In genomic region chr11:118247041-118247440, GRCh38 we compare ENCODE assay signal across 19 cellular contexts. TPM values are rescaled to one million over a fixed set of nuclear protein-coding genes. Genes with fewer than 3 reads are reported as not detected.
DNase-seq lines count a peak whose midpoint lies in the region; ATAC-seq, FAIRE-seq and TF ChIP-seq lines count a peak whose summit lies in the region.
"Had no signal": no experiment of that assay in that cellular context is flagged by ENCODE, and none has a peak within 500 bp of the region (broad histone marks: within the 10 kb centered on the region; RNA-seq: fewer than 3 reads in every experiment).

No MANE protein-coding gene starts in this region.

- WGBS in K562 (ENCODE audit: insufficient coverage, low coverage, missing lambda C conversion rate): 8% methylated on average over 1 of the region's 1 CpG
- WGBS in lung, 2 donors: 32 to 84% methylated on average over 1 of the region's 1 CpG

- H3K9ac ChIP-seq in K562 (ENCODE audit: insufficient read depth in 1 of 2, low read depth in 2 of 2, low read length in 2 of 2): no peak overlapping the region

- no peak overlapping the region for H3K4me2 ChIP-seq in K562 (ENCODE audit: insufficient read depth, low read length)

- intact Hi-C loops in natural killer cell (cut with micrococcal nuclease): no loop called here
- intact Hi-C loops in K562 (cut with micrococcal nuclease): no loop called here

- H3K27ac ChIP-seq in K562 (ENCODE audit: extremely low read depth, low read depth, low read length): no peak overlapping the region
- peak overlapping the region in 1 of 2 donors; percentile 79 for H3K27ac ChIP-seq in lung (ENCODE audit: low read depth in 1 of 2, low read length in 1 of 2)

- H3K36me3 ChIP-seq in K562 (ENCODE audit: control insufficient read depth, insufficient read depth, low read length) (no peaks in the 10 kb centered on the region), lung (ENCODE audit: control insufficient read depth in 2 of 2, insufficient read depth in 2 of 2, low read length in 2 of 2) (no peaks in the 10 kb centered on the region)
- H3K36me3 ChIP-seq: BE2C had no signal

- H3K4me1 ChIP-seq in K562 (replicated peaks in 1 of 2; ENCODE audit: control insufficient read depth in 2 of 2, insufficient read depth in 2 of 2, low read length in 2 of 2): peaks cover under 1 to 2% of the 10 kb centered on the region in 2 experiments; a peak in 4 of 5 replicates
- peaks cover 0 to 5% of the 10 kb centered on the region in 2 donors for H3K4me1 ChIP-seq in lung (ENCODE audit: control insufficient read depth in 2 of 2, insufficient read depth in 2 of 2, low read length in 2 of 2)
- H3K4me1 ChIP-seq: BE2C had no signal

- no peak for TF ChIP-seq CTCF in natural killer cell (IDR thresholded peaks at IDR 0.05)
- no peak for TF ChIP-seq CTCF in K562 (IDR thresholded peaks at IDR 0.05 in 2 of 3, conservative IDR thresholded peaks at IDR 0.05 in 1 of 3; ENCODE audit: insufficient read depth in 2 of 3, low read depth in 1 of 3, low read length in 3 of 3)
- TF ChIP-seq CTCF in lung (IDR thresholded peaks at IDR 0.05; ENCODE audit: control extremely low read depth, extremely low read depth): no peak

- peak in 1 of 2 experiments; percentile 3; a peak in 1 of 4 replicates for TF ChIP-seq RAD21 in K562 (CRISPR knock-in tag; conservative IDR thresholded peaks at IDR 0.05 in 1 of 2, IDR thresholded peaks at IDR 0.05 in 1 of 2)

- no peaks in the 10 kb centered on the region for H3K27me3 Mint-ChIP-seq in natural killer cell treated with Interleukin-12 subunit alpha and Interleukin-12 subunit beta and Interleukin-15 and Interleukin-18, amount 100 ng/mL, for 72 hours
- H3K27me3 Mint-ChIP-seq in natural killer cell (ENCODE audit: low read depth in 2 of 2): no peaks in the 10 kb centered on the region
- H3K27me3 Mint-ChIP-seq: stimulated activated memory B cell treated with anti-CD40 and anti-IgM and Interleukin-4, amounts not matched to agents 10 μg/mL and 1 μg/mL and 100 μg/mL, for 72 hours had no signal

- H3K4me3 ChIP-seq in K562: no peak overlapping the region
- no peak overlapping the region for H3K4me3 ChIP-seq in lung

- H3K27me3 ChIP-seq in K562 (ENCODE audit: control insufficient read depth in 2 of 2, insufficient read depth in 2 of 2, low read length in 2 of 2) (peaks cover 3 to 9% of the 10 kb centered on the region in 2 experiments; a peak in 2 of 5 replicates), lung (ENCODE audit: control insufficient read depth, insufficient read depth) (no peaks in the 10 kb centered on the region)

- H3K4me3 Mint-ChIP-seq in natural killer cell treated with Interleukin-12 subunit alpha and Interleukin-12 subunit beta and Interleukin-15 and Interleukin-18, amount 100 ng/mL, for 72 hours: no peak overlapping the region
- H3K4me3 Mint-ChIP-seq in natural killer cell: no peak overlapping the region
- H3K4me3 Mint-ChIP-seq: stimulated activated memory B cell treated with anti-CD40 and anti-IgM and Interleukin-4, amounts not matched to agents 10 μg/mL and 1 μg/mL and 100 μg/mL, for 72 hours had no signal

- no peak for DNase-seq in natural killer cell treated with Interleukin-12 subunit alpha and Interleukin-12 subunit beta and Interleukin-15 and Interleukin-18, amount 100 ng/mL, for 72 hours (ENCODE audit: low spot score)
- DNase-seq in natural killer cell: no peak
- no peak for DNase-seq in K562 (ENCODE audit: extremely low read depth in 1 of 4, low spot score in 3 of 4)
- DNase-seq in lung (ENCODE audit: low spot score): no peak
- no peak for DNase-seq in nucleus accumbens (lab: John Stamatoyannopoulos, UW)
- no peak for DNase-seq in NCI-H1105 treated with DMSO at 0.1 percent for 48 hours (lab: John Stamatoyannopoulos, UW)
- DNase-seq: BE2C, EL, H7, mesendoderm, NCI-H1048, NCI-H510A, T1000 had no signal

- no peaks in the 10 kb centered on the region for H4K20me1 ChIP-seq in K562 (replicated peaks; ENCODE audit: control insufficient read depth, insufficient read depth, low read length)

- peaks cover 47 to 61% of the 10 kb centered on the region in 2 donors for H3K4me1 Mint-ChIP-seq in natural killer cell treated with Interleukin-12 subunit alpha and Interleukin-12 subunit beta and Interleukin-15 and Interleukin-18, amount 100 ng/mL, for 72 hours (ENCODE audit: low read depth in 2 of 2)
- H3K4me1 Mint-ChIP-seq in natural killer cell: peaks cover 28 to 42% of the 10 kb centered on the region in 2 donors

- no TSS peak for BruUV-seq in K562 (replicated peaks; lab: Mats Ljungman, UMichigan)

- H3K79me2 ChIP-seq in K562 (ENCODE audit: control insufficient read depth, insufficient read depth, low read length): no peaks in the 10 kb centered on the region

- no peak for TF ChIP-seq EP300 in K562 (IDR thresholded peaks at IDR 0.05; ENCODE audit: low read length)

- peak overlapping the region; percentile 58 to 89 for H3K27ac Mint-ChIP-seq in natural killer cell treated with Interleukin-12 subunit alpha and Interleukin-12 subunit beta and Interleukin-15 and Interleukin-18, amount 100 ng/mL, for 72 hours
- H3K27ac Mint-ChIP-seq in natural killer cell: peak overlapping the region in 1 of 2 donors; percentile 6
- H3K27ac Mint-ChIP-seq: brain; stimulated activated memory B cell treated with anti-CD40 and anti-IgM and Interleukin-4, amounts not matched to agents 10 μg/mL and 1 μg/mL and 100 μg/mL, for 72 hours had no signal

- POLR2A ChIA-PET in K562 (lab: Yijun Ruan, JAX): no interaction called here

- CTCF ChIA-PET in K562 (lab: Yijun Ruan, JAX; ENCODE audit: low intra/inter-chr PET ratio): interaction anchor here (0.5 kb wide), 1 partner anchor 11 kb away, joined by 3 read pairs; no protein-coding TSS in a partner anchor

- H3K9me1 ChIP-seq in K562 (ENCODE audit: control insufficient read depth, insufficient read depth, low read length): no peaks in the 10 kb centered on the region

- in situ Hi-C loops in K562 (cut with MboI): no loop called here

- no peak overlapping the region for H2AFZ ChIP-seq in K562 (ENCODE audit: low read depth, low read length)

- ATAC-seq in natural killer cell treated with Interleukin-12 subunit alpha and Interleukin-12 subunit beta and Interleukin-15 and Interleukin-18, amount 100 ng/mL, for 72 hours: no peak
- ATAC-seq in natural killer cell: no peak
- no peak for ATAC-seq in K562
- ATAC-seq in lung (ENCODE audit: insufficient read depth, low FRiP score): peak; percentile 50
- ATAC-seq in HG03521 (IDR thresholded peaks at IDR 0.05; ENCODE audit: unreplicated experiment): no peak
- no peak for ATAC-seq in HG02840 (IDR thresholded peaks at IDR 0.05; ENCODE audit: low FRiP score, unreplicated experiment)
- ATAC-seq: stimulated activated memory B cell treated with anti-CD40 and anti-IgM and Interleukin-4, amounts not matched to agents 10 μg/mL and 1 μg/mL and 100 μg/mL, for 72 hours had no signal

- no peak for TF ChIP-seq POLR2A in K562 (conservative IDR thresholded peaks at IDR 0.05)

- H3K9me3 Mint-ChIP-seq in natural killer cell treated with Interleukin-12 subunit alpha and Interleukin-12 subunit beta and Interleukin-15 and Interleukin-18, amount 100 ng/mL, for 72 hours: no peaks in the 10 kb centered on the region
- no peaks in the 10 kb centered on the region for H3K9me3 Mint-ChIP-seq in natural killer cell
- H3K9me3 Mint-ChIP-seq: stimulated activated memory B cell treated with anti-CD40 and anti-IgM and Interleukin-4, amounts not matched to agents 10 μg/mL and 1 μg/mL and 100 μg/mL, for 72 hours had no signal

- H3K36me3 Mint-ChIP-seq in natural killer cell treated with Interleukin-12 subunit alpha and Interleukin-12 subunit beta and Interleukin-15 and Interleukin-18, amount 100 ng/mL, for 72 hours: no peaks in the 10 kb centered on the region
- H3K36me3 Mint-ChIP-seq in natural killer cell: no peaks in the 10 kb centered on the region

- no peak for FAIRE-seq in K562 (lab: Jason Lieb, UNC)

- H3K9me3 ChIP-seq in K562 (replicated peaks; ENCODE audit: control insufficient read depth, insufficient read depth, low read depth, low read length) (no peaks in the 10 kb centered on the region; the same call in 1 of the 2 replicates), lung (ENCODE audit: control insufficient read depth in 2 of 2, insufficient read depth in 1 of 2, low read length in 1 of 2) (no peaks in the 10 kb centered on the region)
- H3K9me3 ChIP-seq: BE2C had no signal

RNA-seq across cellular contexts. Expression of gene MPZL3, which starts 5.1 kb away (rescaled TPM):
- 10 to 100 TPM; 10.8 to 12.8 TPM for total RNA-seq in natural killer cell treated with Interleukin-12 subunit alpha and Interleukin-12 subunit beta and Interleukin-15 and Interleukin-18, amount 100 ng/mL, for 72 hours
- total RNA-seq in natural killer cell (1 to 10 TPM; 6.3 to 7.5 (median 6.7) TPM), K562 (2014; rRNA removed) (1.2 and 1.3 TPM in 2 replicates), K562 (2014; rRNA removed; fragmentation: Illumina TruSeq; extraction: Trizol) (2.5 and 2.9 TPM in 2 replicates), K562 (2015; rRNA removed; fragmentation: Illumina TruSeq; extraction: Trizol) (1.7 and 1.9 TPM in 2 replicates), K562 (2021) (1.8 and 2.1 TPM in 2 replicates), lung (10 to 100 TPM; 12.4 to 22.6 TPM)
- total RNA-seq in K562 (2011; cell fraction: chromatin; rRNA removed; ENCODE audit: low replicate concordance): 0.74 and 1.2 TPM in 2 replicates
- total RNA-seq in K562 (2011; cell fraction: nucleolus; rRNA removed): 0.53 and 1.2 TPM in 2 replicates
- 1.4 and 2.1 TPM in 2 replicates for total RNA-seq in K562 (2011; cell fraction: nucleoplasm; rRNA removed)
- polyA plus RNA-seq in K562 (2011; rRNA removed) (1.5 and 3.3 TPM in 2 replicates), K562 (2014; fragmentation: Illumina TruSeq; extraction: Trizol) (1.5 TPM in 2 replicates), K562 (2014; fragmentation: Nextera tagmentation; extraction: Ambion mirVana) (1 to 10 TPM; 1.6 to 2.9 TPM), K562 (2014; rRNA removed) (0.97 and 1.1 TPM in 2 replicates), lung (1 to 10 TPM; 7.7 to 9.9 TPM)
- polyA plus RNA-seq in K562 (2011; cell fraction: cytosol; rRNA removed): 0.42 and 2.3 TPM in 2 replicates
- polyA plus RNA-seq in K562 (2011; cell fraction: nucleus; rRNA removed): 0.58 and 1.9 TPM in 2 replicates
- 2.0 and 3.8 TPM in 2 replicates for polyA plus RNA-seq in K562 (2012)
- 3.3 and 8.2 TPM in 2 replicates for polyA minus RNA-seq in K562 (2011; rRNA and poly(A)+ RNA removed)
- polyA minus RNA-seq in K562 (2011; cell fraction: cytosol; rRNA and poly(A)+ RNA removed): 1.3 and 2.1 TPM in 2 replicates
- polyA minus RNA-seq in K562 (2011; cell fraction: nucleus; rRNA and poly(A)+ RNA removed): 0.13 and 0.89 TPM in 2 replicates

RNA-seq across cellular contexts. Expression of gene MPZL2, which starts 17.1 kb away (rescaled TPM):
- total RNA-seq in natural killer cell treated with Interleukin-12 subunit alpha and Interleukin-12 subunit beta and Interleukin-15 and Interleukin-18, amount 100 ng/mL, for 72 hours: under 1 TPM in 1 of 2 donors, not detected in 1; 0.45 TPM
- total RNA-seq in natural killer cell: under 1 TPM in 2 of 3 donors, not detected in 1; 0.49 to 0.58 TPM
- not detected in 2 replicates for total RNA-seq in K562 (2011; cell fraction: chromatin; rRNA removed; ENCODE audit: low replicate concordance)
- not detected in 2 replicates for total RNA-seq in K562 (2011; cell fraction: nucleolus; rRNA removed)
- not detected in 2 replicates for total RNA-seq in K562 (2011; cell fraction: nucleoplasm; rRNA removed)
- 0.08 TPM in 1 of 2 replicates, not detected in the other for total RNA-seq in K562 (2014; rRNA removed)
- total RNA-seq in K562 (2014; rRNA removed; fragmentation: Illumina TruSeq; extraction: Trizol): 0.16 TPM in 1 of 2 replicates, not detected in the other
- 0.18 and 0.19 TPM in 2 replicates for total RNA-seq in K562 (2015; rRNA removed; fragmentation: Illumina TruSeq; extraction: Trizol)
- 0.09 and 0.29 TPM in 2 replicates for total RNA-seq in K562 (2021)
- polyA plus RNA-seq in K562 (2011; rRNA removed): 0.17 and 0.38 TPM in 2 replicates
- polyA plus RNA-seq in K562 (2011; cell fraction: cytosol; rRNA removed): 0.07 and 0.38 TPM in 2 replicates
- polyA plus RNA-seq in K562 (2011; cell fraction: nucleus; rRNA removed): 0.50 and 0.69 TPM in 2 replicates
- 0.23 and 0.28 TPM in 2 replicates for polyA plus RNA-seq in K562 (2012)
- 0.27 and 0.32 TPM in 2 replicates for polyA plus RNA-seq in K562 (2014; fragmentation: Illumina TruSeq; extraction: Trizol)
- under 1 TPM; 0.14 to 0.28 TPM for polyA plus RNA-seq in K562 (2014; fragmentation: Nextera tagmentation; extraction: Ambion mirVana)
- 0.16 and 0.21 TPM in 2 replicates for polyA plus RNA-seq in K562 (2014; rRNA removed)
- 0.07 and 0.60 TPM in 2 replicates for polyA minus RNA-seq in K562 (2011; rRNA and poly(A)+ RNA removed)
- polyA minus RNA-seq in K562 (2011; cell fraction: cytosol; rRNA and poly(A)+ RNA removed): not detected in 2 replicates
- polyA minus RNA-seq in K562 (2011; cell fraction: nucleus; rRNA and poly(A)+ RNA removed): 0.56 TPM in 1 of 2 replicates, not detected in the other
- total RNA-seq in lung: 100 to 1,000 TPM; 116 to 143 TPM
- 100 to 1,000 TPM in 1 of 2 donors, 10 to 100 TPM in 1; 87.2 to 120 TPM for polyA plus RNA-seq in lung

RNA-seq across cellular contexts. Expression of gene JAML, which starts 22.2 kb away (rescaled TPM):
- total RNA-seq in natural killer cell treated with Interleukin-12 subunit alpha and Interleukin-12 subunit beta and Interleukin-15 and Interleukin-18, amount 100 ng/mL, for 72 hours: 1 to 10 TPM; 1.4 to 8.5 TPM
- total RNA-seq in natural killer cell (10 to 100 TPM in 2 of 3 donors, 1 to 10 TPM in 1; 7.1 to 27.8 (median 12.8) TPM), K562 (2014; rRNA removed) (0.05 and 0.08 TPM in 2 replicates), K562 (2014; rRNA removed; fragmentation: Illumina TruSeq; extraction: Trizol) (not detected in 2 replicates), K562 (2015; rRNA removed; fragmentation: Illumina TruSeq; extraction: Trizol) (0.19 TPM in 1 of 2 replicates, not detected in the other), K562 (2021) (0.22 and 0.47 TPM in 2 replicates), lung (10 to 100 TPM; 29.3 to 49.1 TPM)
- not detected in 2 replicates for total RNA-seq in K562 (2011; cell fraction: chromatin; rRNA removed; ENCODE audit: low replicate concordance)
- not detected in 2 replicates for total RNA-seq in K562 (2011; cell fraction: nucleolus; rRNA removed)
- total RNA-seq in K562 (2011; cell fraction: nucleoplasm; rRNA removed): not detected in 2 replicates
- polyA plus RNA-seq in K562 (2011; rRNA removed) (0.08 TPM in 1 of 2 replicates, not detected in the other), K562 (2014; fragmentation: Illumina TruSeq; extraction: Trizol) (0.09 and 0.12 TPM in 2 replicates), K562 (2014; fragmentation: Nextera tagmentation; extraction: Ambion mirVana) (under 1 TPM in 1 of 2 experiments, not detected in 1; 0.27 TPM), K562 (2014; rRNA removed) (0.32 TPM in 1 of 2 replicates, not detected in the other), lung (10 to 100 TPM; 34.4 to 36.5 TPM)
- polyA plus RNA-seq in K562 (2011; cell fraction: cytosol; rRNA removed): 0.12 TPM in 1 of 2 replicates, not detected in the other
- polyA plus RNA-seq in K562 (2011; cell fraction: nucleus; rRNA removed): 0.09 and 0.35 TPM in 2 replicates
- 0.25 and 0.39 TPM in 2 replicates for polyA plus RNA-seq in K562 (2012)
- not detected in 2 replicates for polyA minus RNA-seq in K562 (2011; rRNA and poly(A)+ RNA removed)
- polyA minus RNA-seq in K562 (2011; cell fraction: cytosol; rRNA and poly(A)+ RNA removed): not detected in 2 replicates
- polyA minus RNA-seq in K562 (2011; cell fraction: nucleus; rRNA and poly(A)+ RNA removed): under 0.01 TPM in 1 of 2 replicates, not detected in the other
- total RNA-seq: H7, HT1080, RPMI7951 had no signal

RNA-seq across cellular contexts. Expression of gene CD3E, which starts 57.5 kb away (rescaled TPM):
- 100 to 1,000 TPM in 1 of 2 donors, 10 to 100 TPM in 1; 25.7 to 148 TPM for total RNA-seq in natural killer cell treated with Interleukin-12 subunit alpha and Interleukin-12 subunit beta and Interleukin-15 and Interleukin-18, amount 100 ng/mL, for 72 hours
- 100 to 1,000 TPM in 2 of 3 donors, 10 to 100 TPM in 1; 31.6 to 322 (median 155) TPM for total RNA-seq in natural killer cell
- 0.25 TPM in 1 of 2 replicates, not detected in the other for total RNA-seq in K562 (2011; cell fraction: chromatin; rRNA removed; ENCODE audit: low replicate concordance)
- total RNA-seq in K562 (2011; cell fraction: nucleolus; rRNA removed): 0.17 TPM in 1 of 2 replicates, not detected in the other
- total RNA-seq in K562 (2011; cell fraction: nucleoplasm; rRNA removed): not detected in 2 replicates
- not detected in 2 replicates for total RNA-seq in K562 (2014; rRNA removed)
- total RNA-seq in K562 (2014; rRNA removed; fragmentation: Illumina TruSeq; extraction: Trizol): not detected in 2 replicates
- 0.11 TPM in 1 of 2 replicates, not detected in the other for total RNA-seq in K562 (2015; rRNA removed; fragmentation: Illumina TruSeq; extraction: Trizol)
- 0.62 and 1.1 TPM in 2 replicates for total RNA-seq in K562 (2021)
- polyA plus RNA-seq in K562 (2011; rRNA removed): 0.07 and 0.11 TPM in 2 replicates
- 0.12 and 0.21 TPM in 2 replicates for polyA plus RNA-seq in K562 (2011; cell fraction: cytosol; rRNA removed)
- polyA plus RNA-seq in K562 (2011; cell fraction: nucleus; rRNA removed): 0.10 TPM in 1 of 2 replicates, not detected in the other
- 0.35 and 1.8 TPM in 2 replicates for polyA plus RNA-seq in K562 (2012)
- 0.25 and 0.36 TPM in 2 replicates for polyA plus RNA-seq in K562 (2014; fragmentation: Illumina TruSeq; extraction: Trizol)
- polyA plus RNA-seq in K562 (2014; fragmentation: Nextera tagmentation; extraction: Ambion mirVana): not detected
- 0.13 TPM in 1 of 2 replicates, not detected in the other for polyA plus RNA-seq in K562 (2014; rRNA removed)
- polyA minus RNA-seq in K562 (2011; rRNA and poly(A)+ RNA removed): 0.14 TPM in 1 of 2 replicates, not detected in the other
- polyA minus RNA-seq in K562 (2011; cell fraction: cytosol; rRNA and poly(A)+ RNA removed): not detected in 2 replicates
- not detected in 2 replicates for polyA minus RNA-seq in K562 (2011; cell fraction: nucleus; rRNA and poly(A)+ RNA removed)
- 1 to 10 TPM; 4.4 to 5.3 TPM for total RNA-seq in lung
- 1 to 10 TPM; 5.1 to 5.7 TPM for polyA plus RNA-seq in lung
- total RNA-seq: H7, RPMI7951 had no signal

Comparison
In these comparisons a context has a peak if more than half of its experiments do, and no peak if none do; other contexts are left out.
1. RNA of gene MPZL2, which starts 17.1 kb away (total RNA-seq): 116 to 143 TPM in lung; 0.49 to 0.58 TPM in natural killer cell, 0.45 TPM in natural killer cell treated with Interleukin-12 subunit alpha and Interleukin-12 subunit beta and Interleukin-15 and Interleukin-18, amount 100 ng/mL, for 72 hours and 0.08 to 0.29 TPM in K562; every median in the first group is over 10 times any median in the second.